ENCODE assay signal across 11 cellular contexts in genomic region chr2:191815010-191815409, GRCh38. TPM values are rescaled to one million over a fixed set of nuclear protein-coding genes. Genes with fewer than 3 reads are reported as not detected.
"Had no signal": no experiment of that assay in that cellular context is flagged by ENCODE, and none has a peak within 500 bp of the region (broad histone marks: within the 10 kb centered on the region; RNA-seq: fewer than 3 reads in every experiment).

No MANE protein-coding gene starts in this region.

- H3K4me2 ChIP-seq: GM23338 had no signal

- FAIRE-seq: H1, H54 had no signal

- H3K4me3 ChIP-seq: GM23248, GM23338, HAP-1 had no signal

- H3K9ac ChIP-seq: GM23248 had no signal

- H3K4me1 ChIP-seq: HAP-1 had no signal

- H3K36me3 ChIP-seq: HAP-1 had no signal

- H3K9me3 ChIP-seq: HAP-1 had no signal

- H3K27ac ChIP-seq: GM23248 had no signal

- DNase-seq: GM23248, GOT3, H7, H9, HCEC 1CT, HFFc6 had no signal

- ATAC-seq: GM23338, HCT116 had no signal

- H2AFZ ChIP-seq: GM23248 had no signal

RNA-seq across cellular contexts. Expression of gene CAVIN2, which starts 31.9 kb away (rescaled TPM):
- total RNA-seq: H1, H9 had no signal
